ENCODE assay signal across 26 cellular contexts in genomic region chr17:31414590-31414918, GRCh38. TPM values are rescaled to one million over a fixed set of nuclear protein-coding genes. Genes with fewer than 3 reads are reported as not detected.
"Had no signal": no experiment of that assay in that cellular context is flagged by ENCODE, and none has a peak within 500 bp of the region (broad histone marks: within the 10 kb centered on the region; RNA-seq: fewer than 3 reads in every experiment).

No MANE protein-coding gene starts in this region.

- H3K4me2 ChIP-seq: hepatocyte had no signal

- ATAC-seq: activated CD8-positive, alpha-beta T cell treated with anti-CD3 and anti-CD28 coated beads, Interleukin-2, amount 10 ng/mL, durations not matched to agents 7 days and 5 days had no signal

- H3K27me3 Mint-ChIP-seq: activated naive CD8-positive, alpha-beta T cell; stimulated activated naive CD8-positive, alpha-beta T cell treated with anti-CD3 and anti-CD28 coated beads, Interleukin-15, Interleukin-2, amounts not matched to agents 100 ng/mL and 50 ng/mL, for 24 hours had no signal

- H3K4me3 Mint-ChIP-seq: activated CD8-positive, alpha-beta T cell treated with anti-CD3 and anti-CD28 coated beads, Interleukin-2, amount 10 ng/mL, durations not matched to agents 7 days and 5 days; activated naive CD8-positive, alpha-beta T cell; activated T-helper 1 cell treated with anti-CD3 and anti-CD28 coated beads, Interleukin-12 subunit alpha, Interleukin-12 subunit beta, Interleukin-2, Interleukin-4 antibody, amounts not matched to agents 30 ng/mL and 10 ng/mL and 1 ng/mL, durations not matched to agents 14 hours and 24 hours and 36 hours; immature natural killer cell; natural killer cell treated with Interleukin-12 subunit alpha and Interleukin-12 subunit beta and Interleukin-15 and Interleukin-18, amount 100 ng/mL, for 72 hours; stimulated activated naive CD8-positive, alpha-beta T cell treated with anti-CD3 and anti-CD28 coated beads, Interleukin-15, Interleukin-2, amounts not matched to agents 100 ng/mL and 50 ng/mL, for 24 hours; type B pancreatic cell had no signal

- H3K4me1 ChIP-seq: adrenal gland, breast epithelium, foreskin keratinocyte, vagina had no signal

- H3K36me3 ChIP-seq: adrenal gland, breast epithelium, neutrophil, ovary, right atrium auricular region, vagina had no signal

- H3K79me2 ChIP-seq: hepatocyte had no signal

- H3K27me3 ChIP-seq: breast epithelium, hepatocyte, neutrophil, ovary, right atrium auricular region, vagina had no signal

- H3K36me3 Mint-ChIP-seq: activated naive CD8-positive, alpha-beta T cell; immature natural killer cell; natural killer cell treated with Interleukin-12 subunit alpha and Interleukin-12 subunit beta and Interleukin-15 and Interleukin-18, amount 100 ng/mL, for 72 hours; type B pancreatic cell had no signal

- H3K27ac Mint-ChIP-seq: activated CD8-positive, alpha-beta T cell treated with anti-CD3 and anti-CD28 coated beads, Interleukin-2, amount 10 ng/mL, durations not matched to agents 7 days and 5 days; activated naive CD8-positive, alpha-beta T cell; activated T-helper 1 cell treated with anti-CD3 and anti-CD28 coated beads, Interleukin-12 subunit alpha, Interleukin-12 subunit beta, Interleukin-2, Interleukin-4 antibody, amounts not matched to agents 30 ng/mL and 10 ng/mL and 1 ng/mL, durations not matched to agents 14 hours and 24 hours and 36 hours; immature natural killer cell; natural killer cell treated with Interleukin-12 subunit alpha and Interleukin-12 subunit beta and Interleukin-15 and Interleukin-18, amount 100 ng/mL, for 72 hours; stimulated activated naive CD8-positive, alpha-beta T cell treated with anti-CD3 and anti-CD28 coated beads, Interleukin-15, Interleukin-2, amounts not matched to agents 100 ng/mL and 50 ng/mL, for 24 hours; type B pancreatic cell had no signal

- H3K4me1 Mint-ChIP-seq: immature natural killer cell had no signal

- H3K27ac ChIP-seq: adrenal gland, breast epithelium, foreskin keratinocyte, hepatocyte, ovary, psoas muscle, right atrium auricular region, vagina had no signal

- DNase-seq: activated CD4-positive, alpha-beta T cell treated with anti-CD3 and anti-CD28 coated beads for 1 hour; activated CD4-positive, alpha-beta T cell treated with anti-CD3 and anti-CD28 coated beads, Interleukin-2, amount 50 U/mL, for 1 hour; activated CD8-positive, alpha-beta T cell treated with anti-CD3 and anti-CD28 coated beads, Interleukin-2, amount 10 ng/mL, durations not matched to agents 7 days and 5 days; activated naive CD4-positive, alpha-beta T cell; cerebellar nuclear complex; effector CD8-positive, alpha-beta T cell; erythroblast; immature natural killer cell; ovary; psoas muscle; stimulated activated CD4-positive, alpha-beta T cell treated with anti-CD3 and anti-CD28 coated beads, Interleukin-12 subunit alpha, Interleukin-12 subunit beta, amount 100 ng/mL, for 4 hours; T-helper 9 cell had no signal

- H3K9me3 ChIP-seq: adrenal gland, breast epithelium, neutrophil, ovary, psoas muscle, right atrium auricular region, vagina had no signal

- H3K4me3 ChIP-seq: adrenal gland, breast epithelium, hepatocyte, ovary, psoas muscle, right atrium auricular region, vagina had no signal

- H3K9me3 Mint-ChIP-seq: activated T-helper 1 cell treated with anti-CD3 and anti-CD28 coated beads, Interleukin-12 subunit alpha, Interleukin-12 subunit beta, Interleukin-2, Interleukin-4 antibody, amounts not matched to agents 30 ng/mL and 10 ng/mL and 1 ng/mL, durations not matched to agents 14 hours and 24 hours and 36 hours; dendritic cell treated with granulocyte-macrophage colony-stimulating factor and Interleukin-4, amounts not matched to agents 40 ng/mL and 50 ng/mL, for 4 days; immature natural killer cell; natural killer cell treated with Interleukin-12 subunit alpha and Interleukin-12 subunit beta and Interleukin-15 and Interleukin-18, amount 100 ng/mL, for 72 hours; stimulated activated naive CD8-positive, alpha-beta T cell treated with anti-CD3 and anti-CD28 coated beads, Interleukin-15, Interleukin-2, amounts not matched to agents 100 ng/mL and 50 ng/mL, for 24 hours; type B pancreatic cell had no signal

- H2AFZ ChIP-seq: hepatocyte had no signal

RNA-seq across cellular contexts. Expression of gene RAB11FIP4, which starts 23.1 kb away (rescaled TPM):
- total RNA-seq: glomerular endothelial cell had no signal
